31 cellular contexts compared by ENCODE assay signal in the genomic region with DNA sequence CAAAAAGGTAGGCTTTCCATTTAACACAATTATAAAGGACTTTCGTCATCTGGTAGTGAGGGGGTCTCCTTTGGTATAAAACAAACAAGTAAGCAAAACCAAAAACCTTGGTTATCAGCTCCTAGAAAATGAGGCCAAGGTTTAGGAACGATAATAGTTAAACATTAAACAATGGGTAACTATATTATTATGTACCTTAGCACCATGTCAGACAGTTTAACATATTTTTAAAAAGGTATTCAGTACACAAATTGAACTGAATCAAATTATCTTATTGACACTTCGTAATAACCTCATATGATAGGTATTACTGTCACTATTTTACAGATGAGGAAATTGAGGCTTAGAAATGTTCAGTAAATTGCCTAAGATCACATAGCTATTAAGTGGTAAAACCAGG.
"Had no signal": no experiment of that assay in that cellular context is flagged by ENCODE, and none has a peak within 500 bp of the region (broad histone marks: within the 10 kb centered on the region; RNA-seq: fewer than 3 reads in every experiment).

No MANE protein-coding gene starts in this region.

- ATAC-seq: left lung; naive thymus-derived CD8-positive, alpha-beta T cell; sciatic nerve; stimulated activated naive B cell treated with anti-CD40 and anti-IgM and Interleukin-4, amounts not matched to agents 10 μg/mL and 1 μg/mL and 100 μg/mL, for 72 hours; stimulated activated naive CD8-positive, alpha-beta T cell treated with anti-CD3 and anti-CD28 coated beads, Interleukin-15, Interleukin-2, amounts not matched to agents 100 U/mL and 50 U/mL, for 24 hours; upper lobe of right lung had no signal

- H3K36me3 Mint-ChIP-seq: naive thymus-derived CD8-positive, alpha-beta T cell; stimulated activated naive B cell treated with anti-CD40 and anti-IgM and Interleukin-4, amounts not matched to agents 10 μg/mL and 1 μg/mL and 100 μg/mL, for 72 hours had no signal

- H3K27ac ChIP-seq: left lung, pancreas, prostate gland, skin epidermis, suprapubic skin, upper lobe of right lung had no signal

- DNase-seq: hippocampal formation; kidney glomerular epithelial cell; left cardiac atrium; left lung; mesendoderm; midbrain; naive thymus-derived CD8-positive, alpha-beta T cell; nucleus accumbens; pancreas; posterior cingulate gyrus; retina; right cardiac atrium; stimulated activated CD4-positive, alpha-beta T cell treated with anti-CD3 and anti-CD28 coated beads, Interleukin-1b, Interleukin-23, amount 100 ng/mL, for 48 hours; stimulated activated CD4-positive, alpha-beta T cell treated with anti-CD3 and anti-CD28 coated beads, Interleukin-2, amount 100 ng/mL, for 48 hours; stimulated activated CD4-positive, alpha-beta T cell treated with anti-CD3 and anti-CD28 coated beads, Interleukin-4, amount 100 ng/mL, for 4 hours; stimulated activated CD8-positive, alpha-beta memory T cell treated with anti-CD3 and anti-CD28 coated beads, Interleukin-4, amount 100 ng/mL, for 48 hours; stimulated activated naive B cell treated with anti-CD40 and anti-IgM and Interleukin-4, amounts not matched to agents 10 μg/mL and 1 μg/mL and 100 μg/mL, for 72 hours; stimulated activated naive CD8-positive, alpha-beta T cell treated with anti-CD3 and anti-CD28 coated beads, Interleukin-15, Interleukin-2, amounts not matched to agents 100 U/mL and 50 U/mL, for 24 hours; tibial artery; trophoblast cell; upper lobe of right lung had no signal

- H3K9me3 ChIP-seq: left lung, pancreas, prostate gland, suprapubic skin, thoracic aorta, tibial artery, upper lobe of right lung had no signal

- H3K27me3 Mint-ChIP-seq: naive thymus-derived CD8-positive, alpha-beta T cell had no signal

- H3K4me1 ChIP-seq: left lung, prostate gland, suprapubic skin, tibial artery, upper lobe of right lung had no signal

- H3K4me3 Mint-ChIP-seq: naive thymus-derived CD8-positive, alpha-beta T cell; nephron; neural crest cell; stimulated activated naive B cell treated with anti-CD40 and anti-IgM and Interleukin-4, amounts not matched to agents 10 μg/mL and 1 μg/mL and 100 μg/mL, for 72 hours had no signal

- H3K9me3 Mint-ChIP-seq: stimulated activated naive B cell treated with anti-CD40 and anti-IgM and Interleukin-4, amounts not matched to agents 10 μg/mL and 1 μg/mL and 100 μg/mL, for 72 hours had no signal

- H3K27ac Mint-ChIP-seq: naive thymus-derived CD8-positive, alpha-beta T cell; stimulated activated naive B cell treated with anti-CD40 and anti-IgM and Interleukin-4, amounts not matched to agents 10 μg/mL and 1 μg/mL and 100 μg/mL, for 72 hours had no signal

- H3K4me3 ChIP-seq: left lung, lung, pancreas, prostate gland, skin epidermis, suprapubic skin, thoracic aorta, tibial artery, upper lobe of right lung had no signal

- H3K4me1 Mint-ChIP-seq: naive thymus-derived CD8-positive, alpha-beta T cell; nephron; stimulated activated naive B cell treated with anti-CD40 and anti-IgM and Interleukin-4, amounts not matched to agents 10 μg/mL and 1 μg/mL and 100 μg/mL, for 72 hours had no signal

- H3K27me3 ChIP-seq: left lung, suprapubic skin, tibial artery, upper lobe of right lung had no signal

- FAIRE-seq: keratinocyte, urothelium cell line had no signal

- H3K36me3 ChIP-seq: left lung, pancreas, prostate gland, suprapubic skin, thoracic aorta, tibial artery, upper lobe of right lung had no signal
